8 cellular contexts compared by ENCODE assay signal in genomic region chr3:179147571-179148445, GRCh38. TPM values are rescaled to one million over a fixed set of nuclear protein-coding genes. Genes with fewer than 3 reads are reported as not detected.
DNase-seq lines count a peak whose midpoint lies in the region; ATAC-seq, FAIRE-seq and TF ChIP-seq lines count a peak whose summit lies in the region.

Gene PIK3CA, plus strand, starts transcription at chr3:179148357. Its CDS starts 50,469 bp downstream, at chr3:179198826.

- peak within 1 kb of the TSS; percentile 64 for H3K9ac ChIP-seq in endodermal cell (ENCODE audit: extremely low read depth, low read length, poor library complexity, severe bottlenecking)

- no peaks in the 10 kb centered on the region for H3K9me3 Mint-ChIP-seq in endodermal cell

- peaks cover 4% of the 10 kb centered on the region for H3K27me3 Mint-ChIP-seq in endodermal cell (ENCODE audit: insufficient read depth)

- H3K36me3 ChIP-seq in endodermal cell (ENCODE audit: control insufficient read depth, insufficient read depth, low read length) = no peaks in the 10 kb centered on the region

- 0 to 2% methylated on average over 19 to 51 of the region's 53 CpGs for WGBS in endodermal cell (ENCODE audit: insufficient coverage in 1 of 2, insufficient read length in 1 of 2), 2 experiments

- peak within 1 kb of the TSS; percentile 93 for H3K4me3 ChIP-seq in endodermal cell (ENCODE audit: low read length)

- ATAC-seq in GM21367 (IDR thresholded peaks at IDR 0.05; ENCODE audit: unreplicated experiment) = peak; percentile 78

- H3K27me3 ChIP-seq in endodermal cell (ENCODE audit: control insufficient read depth, insufficient read depth, low read length, poor library complexity, severe bottlenecking) = no peaks in the 10 kb centered on the region

- FAIRE-seq in HTR-8/SVneo (lab: Jason Lieb, UNC) = peak; percentile 82

- H3K4me1 Mint-ChIP-seq in endodermal cell = peaks cover 30% of the 10 kb centered on the region

- DNase-seq in COLO829 (ENCODE audit: low spot score) = peak; percentile 92
- peak; percentile 90 for DNase-seq in HTR-8/SVneo (ENCODE audit: insufficient read length, low spot score)
- DNase-seq in NOMO-1 treated with dmso at 0.1 percent for 144 hours (lab: John Stamatoyannopoulos, UW; ENCODE audit: unreplicated experiment) = peak; percentile 99
- DNase-seq in activated CD8-positive, alpha-beta memory T cell treated with anti-CD3 and anti-CD28 coated beads for 48 hours (ENCODE audit: low read depth in 2 of 3, low spot score in 2 of 3) = peak; percentile 57 to 75 (median 65)
- DNase-seq in endodermal cell = peak; percentile 97
- peak; percentile 93 for DNase-seq in mesenteric fat pad (ENCODE audit: low spot score)
- peak; percentile 59 for DNase-seq in stimulated activated CD8-positive, alpha-beta memory T cell treated with anti-CD3 and anti-CD28 coated beads, Interleukin-15, amount 100 ng/mL, for 24 hours (ENCODE audit: low read depth)

- no peak for TF ChIP-seq CTCF in endodermal cell (conservative IDR thresholded peaks at IDR 0.05)

- H3K4me3 Mint-ChIP-seq in endodermal cell = no peak within 1 kb of the TSS

- no peaks in the 10 kb centered on the region for H3K4me1 ChIP-seq in endodermal cell (ENCODE audit: control insufficient read depth, insufficient read depth, low read length)

- H3K27ac Mint-ChIP-seq in endodermal cell = peak within 1 kb of the TSS; percentile 85

- H3K9me3 ChIP-seq in endodermal cell (ENCODE audit: control insufficient read depth, low read length) = no peaks in the 10 kb centered on the region

- H3K27ac ChIP-seq in endodermal cell (ENCODE audit: low read depth, low read length) = peak within 1 kb of the TSS; percentile 69

- no peaks in the 10 kb centered on the region for H3K36me3 Mint-ChIP-seq in endodermal cell (ENCODE audit: low read depth)

RNA-seq across cellular contexts. Expression of gene PIK3CA, which starts in this region (rescaled TPM):
- 10 to 100 TPM; 21.1 to 22.2 TPM for total RNA-seq in endodermal cell
- polyA plus RNA-seq in endodermal cell (2013, experiment 1 of 2) = 14.5 TPM
- 15.3 TPM for polyA plus RNA-seq in endodermal cell (2013, experiment 2 of 2)
- total RNA-seq in mesenteric fat pad = 68.3 TPM

Comparison
In these comparisons a context has a peak if more than half of its experiments do, and no peak if none do; other contexts are left out.
1. Peak in every context shown above with its lines: DNase-seq, ATAC-seq, H3K4me3 ChIP-seq and H3K27ac ChIP-seq.